ENCODE assay signal across 19 cellular contexts in the genomic region with DNA sequence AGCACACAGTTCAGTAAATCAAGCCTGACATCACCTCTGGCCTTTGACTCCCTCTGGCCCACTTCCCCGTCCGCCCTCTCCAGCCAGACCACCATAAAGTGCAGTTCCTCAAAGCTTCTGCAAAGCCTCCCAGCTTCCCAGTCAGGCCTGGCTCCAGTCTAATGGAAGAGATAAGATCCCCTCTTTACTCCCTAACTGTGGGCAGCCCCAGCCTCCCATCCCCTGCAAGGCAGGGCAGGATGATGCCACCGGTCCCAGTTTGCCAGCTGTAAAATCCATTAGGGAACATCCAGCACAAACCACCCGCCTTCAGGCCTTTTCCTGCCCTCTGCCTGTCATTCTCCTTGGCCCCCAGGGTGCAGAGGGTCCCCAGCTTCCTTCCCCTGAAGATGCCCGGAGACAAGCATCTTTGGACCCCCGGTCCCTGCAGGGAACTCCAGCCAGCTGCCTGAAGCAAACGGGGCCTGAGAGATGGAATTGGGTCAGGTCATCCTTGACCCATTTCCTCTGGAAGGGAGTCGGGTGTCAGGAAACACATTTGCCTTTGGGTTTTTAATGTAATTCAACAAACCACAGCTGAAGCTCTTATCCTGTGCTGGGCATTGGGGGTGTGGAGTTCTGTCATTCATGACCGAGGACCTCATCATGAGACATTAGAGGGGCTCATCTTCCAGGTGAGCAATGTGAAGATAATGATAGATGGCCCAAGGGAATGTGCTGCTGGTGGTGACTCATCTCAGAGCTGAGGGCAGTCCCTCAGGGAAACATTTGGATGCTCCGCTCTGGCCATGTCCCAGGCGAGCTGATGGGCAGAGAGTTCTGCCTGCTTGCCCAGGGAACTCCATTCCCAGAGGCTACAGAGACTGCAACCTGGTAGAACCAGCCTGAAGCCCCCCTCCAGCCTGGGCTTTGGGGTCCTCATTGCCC.
A peak's percentile ranks its signal among the peaks of the same experiment; 100 is the strongest.
DNase-seq lines count a peak whose midpoint lies in the region; ATAC-seq and TF ChIP-seq lines count a peak whose summit lies in the region.
"Had no signal": no experiment of that assay in that cellular context is flagged by ENCODE, and none has a peak within 500 bp of the region (broad histone marks: within the 10 kb centered on the region; RNA-seq: fewer than 3 reads in every experiment).

No MANE protein-coding gene starts in this region.

- H3K4me1 ChIP-seq in RWPE2 (ENCODE audit: insufficient read depth, poor library complexity, severe bottlenecking), result no peaks in the 10 kb centered on the region

- H3K4me3 Mint-ChIP-seq in stimulated activated naive CD8-positive, alpha-beta T cell treated with anti-CD3 and anti-CD28 coated beads, Interleukin-15, amount 100 ng/mL, for 72 hours, result no peak overlapping the region
- H3K4me3 Mint-ChIP-seq in stimulated activated naive B cell treated with anti-CD40 and anti-IgM and Interleukin-4, amounts not matched to agents 10 μg/mL and 1 μg/mL and 100 μg/mL, for 72 hours, result no peak overlapping the region
- H3K4me3 Mint-ChIP-seq: CD4-positive, alpha-beta T cell; endodermal cell; IgD-negative memory B cell; neural progenitor cell; type B pancreatic cell had no signal

- H3K4me3 ChIP-seq in RWPE2 (ENCODE audit: severe bottlenecking), result no peak overlapping the region
- H3K4me3 ChIP-seq: ascending aorta, neural progenitor cell had no signal

- H3K27ac Mint-ChIP-seq in stimulated activated naive CD8-positive, alpha-beta T cell treated with anti-CD3 and anti-CD28 coated beads, Interleukin-15, amount 100 ng/mL, for 72 hours, result peak overlapping the region; percentile 14 to 43
- peak overlapping the region; percentile 53 for H3K27ac Mint-ChIP-seq in stimulated activated naive B cell treated with anti-CD40 and anti-IgM and Interleukin-4, amounts not matched to agents 10 μg/mL and 1 μg/mL and 100 μg/mL, for 72 hours
- H3K27ac Mint-ChIP-seq: CD4-positive, alpha-beta T cell; endodermal cell; neural progenitor cell; type B pancreatic cell had no signal

- H3K36me3 Mint-ChIP-seq in stimulated activated naive B cell treated with anti-CD40 and anti-IgM and Interleukin-4, amounts not matched to agents 10 μg/mL and 1 μg/mL and 100 μg/mL, for 72 hours, result peaks cover 41 to 65% of the 10 kb centered on the region in 2 donors
- H3K36me3 Mint-ChIP-seq: neural progenitor cell, type B pancreatic cell had no signal

- no peak for DNase-seq in stimulated activated naive CD8-positive, alpha-beta T cell treated with anti-CD3 and anti-CD28 coated beads, Interleukin-15, amount 100 ng/mL, for 72 hours
- no peak for DNase-seq in stimulated activated naive CD8-positive, alpha-beta T cell treated with anti-CD3 and anti-CD28 coated beads, Interleukin-15, Interleukin-2, amounts not matched to agents 100 U/mL and 50 U/mL, for 24 hours
- no peak for DNase-seq in RWPE2 (ENCODE audit: low spot score)
- DNase-seq in kidney tubule cell (ENCODE audit: low spot score), result peak; percentile 55
- no peak for DNase-seq in stimulated activated naive B cell treated with anti-CD40 and anti-IgM and Interleukin-4, amounts not matched to agents 10 μg/mL and 1 μg/mL and 100 μg/mL, for 72 hours
- no peak for DNase-seq in SW 1271 (lab: John Stamatoyannopoulos, UW)
- DNase-seq in NK-92 (lab: John Stamatoyannopoulos, UW; ENCODE audit: unreplicated experiment), result no peak
- DNase-seq: activated CD4-positive, alpha-beta T cell treated with anti-CD3 and anti-CD28 coated beads for 48 hours; activated naive CD4-positive, alpha-beta T cell treated with Interleukin-2 at 50 U/mL for 16 hours; CD4-positive, alpha-beta T cell; hippocampal formation; NCI-H2081 treated with DMSO at 0.1 percent for 48 hours; NCI-H526 had no signal

- ATAC-seq in stimulated activated naive CD8-positive, alpha-beta T cell treated with anti-CD3 and anti-CD28 coated beads, Interleukin-15, amount 100 ng/mL, for 72 hours, result no peak
- no peak for ATAC-seq in stimulated activated naive CD8-positive, alpha-beta T cell treated with anti-CD3 and anti-CD28 coated beads, Interleukin-15, Interleukin-2, amounts not matched to agents 100 U/mL and 50 U/mL, for 24 hours
- peak; percentile 88 for ATAC-seq in RWPE2 (ENCODE audit: low read depth)
- no peak for ATAC-seq in stimulated activated naive B cell treated with anti-CD40 and anti-IgM and Interleukin-4, amounts not matched to agents 10 μg/mL and 1 μg/mL and 100 μg/mL, for 72 hours (replicated peaks)
- ATAC-seq in HG03097 (IDR thresholded peaks at IDR 0.05; ENCODE audit: low FRiP score, unreplicated experiment), result no peak

- no peaks in the 10 kb centered on the region for H3K27me3 ChIP-seq in RWPE2 (ENCODE audit: insufficient read depth, poor library complexity, severe bottlenecking)
- H3K27me3 ChIP-seq: ascending aorta, neural progenitor cell had no signal

- H3K27me3 Mint-ChIP-seq in stimulated activated naive CD8-positive, alpha-beta T cell treated with anti-CD3 and anti-CD28 coated beads, Interleukin-15, amount 100 ng/mL, for 72 hours, result no peaks in the 10 kb centered on the region
- H3K27me3 Mint-ChIP-seq in stimulated activated naive B cell treated with anti-CD40 and anti-IgM and Interleukin-4, amounts not matched to agents 10 μg/mL and 1 μg/mL and 100 μg/mL, for 72 hours, result no peaks in the 10 kb centered on the region
- H3K27me3 Mint-ChIP-seq: CD4-positive, alpha-beta T cell; IgD-negative memory B cell had no signal

- H3K36me3 ChIP-seq in RWPE2 (ENCODE audit: low read depth), result peaks cover 7% of the 10 kb centered on the region
- H3K36me3 ChIP-seq: neural progenitor cell had no signal

- no peaks in the 10 kb centered on the region for H3K9me3 Mint-ChIP-seq in stimulated activated naive CD8-positive, alpha-beta T cell treated with anti-CD3 and anti-CD28 coated beads, Interleukin-15, amount 100 ng/mL, for 72 hours
- no peaks in the 10 kb centered on the region for H3K9me3 Mint-ChIP-seq in stimulated activated naive B cell treated with anti-CD40 and anti-IgM and Interleukin-4, amounts not matched to agents 10 μg/mL and 1 μg/mL and 100 μg/mL, for 72 hours
- H3K9me3 Mint-ChIP-seq: CD4-positive, alpha-beta T cell; endodermal cell; IgD-negative memory B cell; neural progenitor cell; type B pancreatic cell had no signal

- H3K9me3 ChIP-seq in RWPE2 (ENCODE audit: severe bottlenecking), result no peaks in the 10 kb centered on the region
- H3K9me3 ChIP-seq: ascending aorta had no signal

- no peak for TF ChIP-seq CTCF in RWPE2 (IDR thresholded peaks at IDR 0.05; ENCODE audit: poor library complexity, severe bottlenecking)

- H3K27ac ChIP-seq in RWPE2 (ENCODE audit: poor library complexity, severe bottlenecking), result no peak overlapping the region
- H3K27ac ChIP-seq: ascending aorta, neural progenitor cell had no signal

- no peaks in the 10 kb centered on the region for H3K4me1 Mint-ChIP-seq in stimulated activated naive CD8-positive, alpha-beta T cell treated with anti-CD3 and anti-CD28 coated beads, Interleukin-15, amount 100 ng/mL, for 72 hours
- peaks cover 0 to 2% of the 10 kb centered on the region in 2 donors for H3K4me1 Mint-ChIP-seq in stimulated activated naive B cell treated with anti-CD40 and anti-IgM and Interleukin-4, amounts not matched to agents 10 μg/mL and 1 μg/mL and 100 μg/mL, for 72 hours
- H3K4me1 Mint-ChIP-seq: IgD-negative memory B cell had no signal
